Comparison of ENCODE assay signal across 14 cellular contexts in genomic region chr11:104015649-104016415, GRCh38. TPM values are rescaled to one million over a fixed set of nuclear protein-coding genes. Genes with fewer than 3 reads are reported as not detected.
A peak's percentile ranks its signal among the peaks of the same experiment; 100 is the strongest.
DNase-seq lines count a peak whose midpoint lies in the region; ATAC-seq and TF ChIP-seq lines count a peak whose summit lies in the region.
"Had no signal": no experiment of that assay in that cellular context is flagged by ENCODE, and none has a peak within 500 bp of the region (broad histone marks: within the 10 kb centered on the region; RNA-seq: fewer than 3 reads in every experiment).

No MANE protein-coding gene starts in this region.

- no peaks in the 10 kb centered on the region for H3K36me3 ChIP-seq in upper lobe of right lung
- H3K36me3 ChIP-seq: vagina had no signal

- peak; percentile 4 for DNase-seq in epithelial cell of esophagus (ENCODE audit: low read depth)
- no peak for DNase-seq in left cardiac atrium
- no peak for DNase-seq in upper lobe of right lung
- no peak for DNase-seq in NCI-H524 treated with DMSO at 0.1 percent for 48 hours (lab: John Stamatoyannopoulos, UW)
- no peak for DNase-seq in LoVo (ENCODE audit: low spot score)
- DNase-seq: CD4-positive, alpha-beta memory T cell; NCI-H1105 had no signal

- H3K4me3 ChIP-seq in epithelial cell of esophagus (ENCODE audit: low read length) = no peak overlapping the region
- H3K4me3 ChIP-seq in upper lobe of right lung = no peak overlapping the region
- H3K4me3 ChIP-seq: vagina had no signal

- ATAC-seq in GM19025 (IDR thresholded peaks at IDR 0.05; ENCODE audit: low read depth, unreplicated experiment) = peak; percentile 88
- peak; percentile 73 for ATAC-seq in GM21737 (IDR thresholded peaks at IDR 0.05; ENCODE audit: unreplicated experiment)
- ATAC-seq in HG03108 (IDR thresholded peaks at IDR 0.05; ENCODE audit: unreplicated experiment) = peak; percentile 82
- no peak for ATAC-seq in left cardiac atrium
- no peak for ATAC-seq in upper lobe of right lung
- ATAC-seq: left lobe of liver had no signal

- no peaks in the 10 kb centered on the region for H3K4me1 ChIP-seq in upper lobe of right lung
- H3K4me1 ChIP-seq: vagina had no signal

- H3K27ac ChIP-seq in upper lobe of right lung = no peak overlapping the region
- H3K27ac ChIP-seq: vagina had no signal

- intact Hi-C loops in left cardiac atrium (cut with DNase I) = no loop called here
- intact Hi-C loops in upper lobe of right lung (cut with DNase I) = no loop called here

- H3K27me3 ChIP-seq in upper lobe of right lung = no peaks in the 10 kb centered on the region
- H3K27me3 ChIP-seq: vagina had no signal

- TF ChIP-seq CTCF in epithelial cell of esophagus (IDR thresholded peaks at IDR 0.05; ENCODE audit: insufficient read depth, low read depth, low read length, missing control alignments) (no peak), upper lobe of right lung (IDR thresholded peaks at IDR 0.05) (no peak)

- H3K9me3 ChIP-seq in upper lobe of right lung = no peaks in the 10 kb centered on the region
- H3K9me3 ChIP-seq: vagina had no signal

RNA-seq across cellular contexts. Expression of gene DDI1, which starts 20.6 kb away (rescaled TPM):
- not detected for total RNA-seq in left cardiac atrium
- not detected for total RNA-seq in upper lobe of right lung
- total RNA-seq: activated naive CD4-positive, alpha-beta T cell treated with anti-CD3 and anti-CD28 coated beads, Interleukin-2, amount 50 U/mL, for 72 hours; CD4-positive, alpha-beta memory T cell; left lobe of liver; neural crest cell; vagina had no signal

Comparison
In these comparisons a context has a peak if more than half of its experiments do, and no peak if none do; other contexts are left out.
1. ATAC-seq: peak in GM19025 (single experiment), GM21737 (single experiment) and HG03108 (single experiment); none in left cardiac atrium (0 of 2) and upper lobe of right lung (single experiment).